8 cellular contexts compared by ENCODE assay signal in the genomic region with DNA sequence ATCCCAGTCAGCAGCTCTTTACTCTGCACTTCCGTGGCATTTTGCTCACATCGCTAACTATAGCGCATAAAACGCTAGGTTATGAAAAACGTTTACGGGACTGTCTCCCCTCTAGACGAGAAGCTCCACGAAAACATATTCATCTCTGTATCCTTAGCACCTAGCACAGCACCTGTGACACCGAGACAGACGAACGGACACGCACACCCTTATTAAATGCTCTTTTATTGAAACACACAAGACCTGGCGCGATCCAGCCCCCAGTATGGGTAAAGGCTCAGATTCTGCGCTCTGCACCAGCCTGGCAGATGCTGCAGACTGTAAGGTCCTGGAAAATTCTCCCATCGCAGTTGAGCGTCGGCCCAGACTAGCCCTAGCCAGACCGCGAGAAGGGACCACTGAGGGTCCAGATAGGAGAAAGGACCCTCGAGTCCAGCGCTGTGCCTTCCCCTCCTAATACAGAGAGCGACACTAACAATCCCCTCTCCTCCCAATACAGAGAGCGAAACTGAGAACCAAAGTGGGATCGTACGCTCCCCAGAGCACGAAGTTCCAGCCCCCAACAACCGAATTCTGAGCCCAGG. TPM values are rescaled to one million over a fixed set of nuclear protein-coding genes. Genes with fewer than 3 reads are reported as not detected.
DNase-seq lines count a peak whose midpoint lies in the region; ATAC-seq and TF ChIP-seq lines count a peak whose summit lies in the region.

No MANE protein-coding gene starts in this region.

- H3K9me3 ChIP-seq in SJSA1 (replicated peaks) (no peaks in the 10 kb centered on the region), stomach (no peaks in the 10 kb centered on the region)

- H3K4me3 ChIP-seq in SJSA1 (peak overlapping the region; percentile 56), lower leg skin (ENCODE audit: low read depth, poor library complexity, severe bottlenecking) (peak overlapping the region; percentile 96), stomach (peak overlapping the region; percentile 82 to 93 (median 86))

- TF ChIP-seq POLR2A in lower leg skin (IDR thresholded peaks at IDR 0.05), result no peak
- TF ChIP-seq POLR2A in stomach (IDR thresholded peaks at IDR 0.05), result no peak

- peak overlapping the region; percentile 43 for H3K27ac ChIP-seq in SJSA1
- peak overlapping the region; percentile 79 to 87 (median 83) for H3K27ac ChIP-seq in stomach

- H3K27me3 ChIP-seq in SJSA1 (replicated peaks) (no peaks in the 10 kb centered on the region), stomach (no peaks in the 10 kb centered on the region)

- no peak for TF ChIP-seq EP300 in stomach (IDR thresholded peaks at IDR 0.05)

- 1% methylated on average over 23 to 28 of the region's 28 CpGs for WGBS in lower leg skin, 2 donors
- 0 to 1% (median 1%) methylated on average over 16 to 28 of the region's 28 CpGs for WGBS in stomach, 5 donors

- no peaks in the 10 kb centered on the region for H3K36me3 ChIP-seq in SJSA1
- peaks cover 0 to 11% (median 7%) of the 10 kb centered on the region in 4 donors for H3K36me3 ChIP-seq in stomach

- H3K4me1 ChIP-seq in SJSA1 (replicated peaks) (peaks cover 10% of the 10 kb centered on the region; the same call in 1 of the 2 replicates), stomach (peaks cover 14 to 39% (median 31%) of the 10 kb centered on the region in 4 donors)

- ATAC-seq in GM21390 (IDR thresholded peaks at IDR 0.05; ENCODE audit: unreplicated experiment), result peak; percentile 43

- peak; percentile 47 for DNase-seq in EH (ENCODE audit: low read depth)
- peak; percentile 33 for DNase-seq in HK-2 (ENCODE audit: unreplicated experiment)
- DNase-seq in SJSA1 (ENCODE audit: low read depth in 1 of 2, low spot score in 2 of 2), result peak in 1 of 2 experiments; percentile 43
- peak; percentile 40 for DNase-seq in dedifferentiated amniotic fluid mesenchymal stem cell (ENCODE audit: extremely low spot score)
- DNase-seq in lower leg skin (ENCODE audit: low spot score in 2 of 2), result no peak
- no peak for DNase-seq in stomach
- no peak for DNase-seq in NCI-H2196 (lab: John Stamatoyannopoulos, UW; ENCODE audit: unreplicated experiment)

- TF ChIP-seq CTCF in lower leg skin (IDR thresholded peaks at IDR 0.05), result no peak
- no peak for TF ChIP-seq CTCF in stomach (IDR thresholded peaks at IDR 0.05)

- intact Hi-C loops in lower leg skin (cut with DNase I; ENCODE audit: low total_unique reads), result no loop called here
- intact Hi-C loops in stomach (cut with DNase I; ENCODE audit: low total_unique reads), result no loop called here

RNA-seq across cellular contexts. Expression of a gene that starts 0.6 kb away (rescaled TPM):
- total RNA-seq in SJSA1 (2014; rRNA removed; shearing (Covaris generic)), result 19.1 and 33.4 TPM in 2 replicates
- total RNA-seq in lower leg skin, result 10 to 100 TPM; 26.6 to 40.2 (median 38.3) TPM
- 10 to 100 TPM; 36.8 to 96.2 (median 79.5) TPM for total RNA-seq in stomach
- 10 to 100 TPM; 14.5 to 36.9 (median 20.6) TPM for polyA plus RNA-seq in stomach

RNA-seq across cellular contexts. Expression of a gene that starts 31.2 kb away (rescaled TPM):
- 140 and 142 TPM in 2 replicates for total RNA-seq in SJSA1 (2014; rRNA removed; shearing (Covaris generic))
- total RNA-seq in lower leg skin (10 to 100 TPM; 38.8 to 55.5 (median 44.4) TPM), stomach (10 to 100 TPM; 26.8 to 98.2 (median 46.1) TPM)
- 10 to 100 TPM; 57.2 to 64.5 (median 57.5) TPM for polyA plus RNA-seq in stomach

Comparison
In these comparisons a context has a peak if more than half of its experiments do, and no peak if none do; other contexts are left out.
1. DNase-seq: peak in EH (single experiment), HK-2 (single experiment) and dedifferentiated amniotic fluid mesenchymal stem cell (single experiment); none in lower leg skin (0 of 2), stomach (single experiment) and NCI-H2196 (single experiment).
2. Peak in every context shown above with its lines, with median percentiles within 50 percentile points of each other: H3K4me3 ChIP-seq.